Comparison of ENCODE assay signal across 9 cellular contexts in the genomic region with DNA sequence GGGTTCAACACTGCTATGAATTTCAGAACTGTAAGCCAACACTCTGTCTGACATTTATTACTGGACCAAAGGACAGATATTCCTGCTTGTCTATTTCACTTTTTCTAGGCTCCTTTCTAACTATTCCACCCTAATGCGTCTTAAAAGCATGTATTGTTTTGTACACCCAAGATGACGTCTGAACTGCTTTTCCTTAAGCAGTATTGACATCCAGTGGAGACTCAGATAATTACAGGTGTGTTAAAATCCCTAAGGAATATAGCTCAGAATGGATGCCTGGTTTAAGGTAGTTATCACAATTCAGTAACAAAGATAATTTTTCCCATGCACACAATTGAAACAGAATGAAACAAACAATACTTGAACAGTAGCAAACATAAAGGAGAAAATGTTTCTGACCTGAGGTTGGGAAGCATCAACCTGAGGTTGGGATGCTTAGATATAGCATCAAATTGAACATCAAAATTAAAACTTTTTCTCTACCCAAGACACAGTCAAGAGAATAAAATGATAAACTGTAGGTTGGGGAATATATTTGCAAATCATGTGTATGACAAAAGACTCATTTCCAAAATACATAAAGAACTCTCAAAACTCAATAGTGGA.
DNase-seq lines count a peak whose midpoint lies in the region; ATAC-seq and TF ChIP-seq lines count a peak whose summit lies in the region.
"Had no signal": no experiment of that assay in that cellular context is flagged by ENCODE, and none has a peak within 500 bp of the region (broad histone marks: within the 10 kb centered on the region; RNA-seq: fewer than 3 reads in every experiment).

No MANE protein-coding gene starts in this region.

- no peak overlapping the region for H3K27ac ChIP-seq in left ventricle myocardium inferior (replicated peaks)
- H3K27ac ChIP-seq in tibial nerve: no peak overlapping the region
- H3K27ac ChIP-seq: KMS-11 had no signal

- TF ChIP-seq CTCF in left ventricle myocardium inferior (IDR thresholded peaks at IDR 0.05; ENCODE audit: borderline replicate concordance) (peak; percentile 48), tibial nerve (IDR thresholded peaks at IDR 0.05) (peak; percentile 21 to 75 (median 27))

- DNase-seq in NCI-H1092 treated with DMSO at 0.1 percent for 48 hours (lab: John Stamatoyannopoulos, UW) (peak; percentile 47), NCI-H1092 (lab: John Stamatoyannopoulos, UW) (no peak), SW480 (ENCODE audit: low spot score) (peak; percentile 28), left ventricle myocardium inferior (no peak), tibial nerve (ENCODE audit: low spot score in 2 of 2) (no peak), NOMO-1 treated with DMSO at 0.1 percent for 48 hours (lab: John Stamatoyannopoulos, UW; ENCODE audit: unreplicated experiment) (no peak)

- H3K4me3 ChIP-seq in left ventricle myocardium inferior (no peak overlapping the region), tibial nerve (no peak overlapping the region)

- H3K4me1 ChIP-seq in left ventricle myocardium inferior (no peaks in the 10 kb centered on the region), tibial nerve (no peaks in the 10 kb centered on the region)

- H3K9me3 ChIP-seq in left ventricle myocardium inferior (replicated peaks) (peaks cover 7% of the 10 kb centered on the region), tibial nerve (no peaks in the 10 kb centered on the region)

- intact Hi-C loops in left ventricle myocardium inferior (cut with micrococcal nuclease): no loop called here

- H3K27me3 ChIP-seq in left ventricle myocardium inferior (ENCODE audit: low read depth) (no peaks in the 10 kb centered on the region), tibial nerve (no peaks in the 10 kb centered on the region)

- WGBS in tibial nerve, 2 donors: 23 to 24% methylated on average over 2 of the region's 2 CpGs

- no peak for TF ChIP-seq POLR2A in tibial nerve (IDR thresholded peaks at IDR 0.05)

- H3K36me3 ChIP-seq in left ventricle myocardium inferior (no peaks in the 10 kb centered on the region), tibial nerve (no peaks in the 10 kb centered on the region)

- ATAC-seq in HG03469 (IDR thresholded peaks at IDR 0.05; ENCODE audit: unreplicated experiment): no peak
- ATAC-seq in HG02973 (IDR thresholded peaks at IDR 0.05; ENCODE audit: unreplicated experiment): no peak

- TF ChIP-seq EP300 in tibial nerve (IDR thresholded peaks at IDR 0.05): no peak

Comparison
In these comparisons a context has a peak if more than half of its experiments do, and no peak if none do; other contexts are left out.
1. DNase-seq: peak in NCI-H1092 treated with DMSO at 0.1 percent for 48 hours (single experiment) and SW480 (single experiment); none in NCI-H1092 (single experiment), left ventricle myocardium inferior (single experiment), tibial nerve (0 of 2) and NOMO-1 treated with DMSO at 0.1 percent for 48 hours (single experiment).